Comparison of ENCODE assay signal across 8 cellular contexts in the genomic region with DNA sequence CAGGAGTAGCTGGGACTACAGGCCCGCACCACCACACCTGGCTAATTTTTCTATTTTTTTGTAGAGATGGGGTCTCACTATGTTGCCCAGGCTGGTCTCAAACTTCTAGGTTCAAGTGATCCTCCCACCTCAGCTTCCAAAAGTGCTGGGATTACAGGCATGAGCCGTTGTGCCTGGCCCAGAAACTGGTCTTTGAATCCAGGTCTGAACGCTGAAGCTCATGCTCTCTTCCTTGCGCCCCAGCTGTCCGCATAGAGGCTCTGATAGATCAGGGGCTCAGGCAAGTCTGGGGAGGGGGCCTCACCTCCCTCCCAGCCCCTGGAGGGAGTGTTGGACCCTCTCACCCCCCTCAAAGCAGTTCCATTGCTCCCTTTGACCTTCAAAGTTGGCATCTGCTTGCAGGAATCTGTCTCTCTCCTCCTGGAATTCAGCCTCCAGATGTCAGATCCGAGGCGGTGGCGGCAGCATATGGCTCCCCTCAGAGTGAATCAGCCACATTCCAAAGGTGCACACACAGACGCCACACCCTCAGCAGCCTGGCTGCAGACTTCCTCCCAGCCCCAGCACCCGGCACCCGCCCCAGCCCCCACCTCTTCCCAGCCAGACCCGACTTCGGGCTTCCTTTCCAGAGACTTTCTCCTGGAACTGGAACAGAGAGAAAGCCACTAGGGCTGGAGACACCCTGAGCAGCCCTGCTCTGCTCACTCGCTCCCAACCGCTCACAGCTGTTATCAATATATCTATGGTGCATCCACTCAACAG. TPM values are rescaled to one million over a fixed set of nuclear protein-coding genes. Genes with fewer than 3 reads are reported as not detected.
DNase-seq lines count a peak whose midpoint lies in the region; ATAC-seq, FAIRE-seq and TF ChIP-seq lines count a peak whose summit lies in the region.

No MANE protein-coding gene starts in this region.

- peak overlapping the region; percentile 99 for H3K27ac ChIP-seq in RWPE1
- peak overlapping the region in 2 of 4 donors; percentile 33 to 55 for H3K27ac ChIP-seq in pancreas
- peak overlapping the region in 4 of 8 donors; percentile 5 to 22 (median 18) for H3K27ac ChIP-seq in spleen

- no peaks in the 10 kb centered on the region for H3K27me3 ChIP-seq in pancreas
- peaks cover 0 to 3% (median 0%) of the 10 kb centered on the region in 7 donors for H3K27me3 ChIP-seq in spleen (replicated peaks in 1 of 7)

- TF ChIP-seq POLR2A in spleen (IDR thresholded peaks at IDR 0.05): no peak

- no peak for TF ChIP-seq CTCF in RWPE1 (conservative IDR thresholded peaks at IDR 0.05; ENCODE audit: low read depth)
- no peak for TF ChIP-seq CTCF in fibroblast of villous mesenchyme (IDR thresholded peaks at IDR 0.05; ENCODE audit: insufficient read depth, low read depth, low read length)
- no peak for TF ChIP-seq CTCF in pancreas (IDR thresholded peaks at IDR 0.05)
- no peak for TF ChIP-seq CTCF in spleen (IDR thresholded peaks at IDR 0.05 in 8 of 11, conservative IDR thresholded peaks at IDR 0.05 in 3 of 11)

- no peak for FAIRE-seq in pancreas (lab: Jason Lieb, UNC)

- no peaks in the 10 kb centered on the region for H3K36me3 ChIP-seq in pancreas
- peaks cover 0 to 8% (median 0%) of the 10 kb centered on the region in 6 donors for H3K36me3 ChIP-seq in spleen

- WGBS in pancreas, 2 donors: 57 to 58% methylated on average over 15 of the region's 15 CpGs
- 42 to 60% (median 49%) methylated on average over 14 to 15 of the region's 15 CpGs for WGBS in spleen, 5 donors

- peak overlapping the region; percentile 36 for H3K4me3 ChIP-seq in fibroblast of villous mesenchyme (ENCODE audit: low read depth, low read length)
- no peak overlapping the region for H3K4me3 ChIP-seq in pancreas
- no peak overlapping the region for H3K4me3 ChIP-seq in spleen

- peak; percentile 78 to 92 (median 86) for ATAC-seq in pancreas
- ATAC-seq in stimulated activated naive CD8-positive, alpha-beta T cell treated with anti-CD3 and anti-CD28 coated beads, Interleukin-15, Interleukin-2, amounts not matched to agents 100 U/mL and 50 U/mL, for 24 hours: no peak

- POLR2A ChIA-PET in RWPE1 (lab: Yijun Ruan, JAX; ENCODE audit: low non-redundant PET): interaction anchor here (1.1 kb wide), 1 partner anchor 94 kb away, joined by 3 read pairs; no protein-coding TSS in a partner anchor

- intact Hi-C loops in pancreas (cut with DNase I) (no loop called here), spleen (cut with DNase I; ENCODE audit: low total_unique reads) (no loop called here)

- CTCF ChIA-PET in RWPE1 (lab: Yijun Ruan, JAX): interaction anchor here (0.9 to 1.5 kb wide), 2 partner anchors 11 to 104 kb away, joined by 3 read pairs; no protein-coding TSS in a partner anchor

- H3K9me3 ChIP-seq in pancreas (no peaks in the 10 kb centered on the region), spleen (no peaks in the 10 kb centered on the region)

- H3K4me1 ChIP-seq in pancreas (no peaks in the 10 kb centered on the region), spleen (peaks cover 0 to 14% (median 6%) of the 10 kb centered on the region in 6 donors)

- peak; percentile 94 for DNase-seq in EH (ENCODE audit: low read depth)
- peak; percentile 96 for DNase-seq in RWPE1 (ENCODE audit: low spot score)
- peak; percentile 95 for DNase-seq in fibroblast of villous mesenchyme (ENCODE audit: low read depth)
- peak in 4 of 6 donors; percentile 33 to 57 (median 48) for DNase-seq in pancreas
- no peak for DNase-seq in NCI-H1048 (lab: John Stamatoyannopoulos, UW)
- no peak for DNase-seq in HUDEP-2 (lab: John Stamatoyannopoulos, UW; ENCODE audit: unreplicated experiment in 76 of 76)
- no peak for DNase-seq in stimulated activated naive CD8-positive, alpha-beta T cell treated with anti-CD3 and anti-CD28 coated beads, Interleukin-15, Interleukin-2, amounts not matched to agents 100 U/mL and 50 U/mL, for 24 hours
- no peak for DNase-seq in spleen

RNA-seq across cellular contexts. Expression of gene GLIS2, which starts 16.9 kb away (rescaled TPM):
- total RNA-seq in fibroblast of villous mesenchyme: 4.3 and 4.8 TPM in 2 replicates
- 10 to 100 TPM in 4 of 6 donors, 1 to 10 TPM in 2; 5.5 to 14.9 (median 10.9) TPM for total RNA-seq in pancreas
- polyA plus RNA-seq in pancreas: 10 to 100 TPM in 1 of 2 donors, 1 to 10 TPM in 1; 7.3 to 15.1 TPM
- 1 to 10 TPM; 1.8 to 8.4 (median 4.8) TPM for total RNA-seq in spleen
- polyA plus RNA-seq in spleen: 1 to 10 TPM in 2 of 3 donors, under 1 TPM in 1; 0.89 to 2.5 (median 2.0) TPM

RNA-seq across cellular contexts. Expression of gene TFAP4, which starts 26.1 kb away (rescaled TPM):
- total RNA-seq in fibroblast of villous mesenchyme: 4.7 and 7.7 TPM in 2 replicates
- 10 to 100 TPM in 4 of 6 donors, 1 to 10 TPM in 2; 8.6 to 17.9 (median 12.9) TPM for total RNA-seq in pancreas
- polyA plus RNA-seq in pancreas: 10 to 100 TPM in 1 of 2 donors, 1 to 10 TPM in 1; 6.1 to 10.7 TPM
- total RNA-seq in spleen: 10 to 100 TPM in 4 of 7 donors, 1 to 10 TPM in 3; 8.5 to 14.9 (median 11.0) TPM
- polyA plus RNA-seq in spleen: 10 to 100 TPM in 2 of 3 donors, 1 to 10 TPM in 1; 7.6 to 14.2 (median 11.5) TPM

RNA-seq across cellular contexts. Expression of gene PAM16, which starts 52.2 kb away (rescaled TPM):
- 19.9 and 23.5 TPM in 2 replicates for total RNA-seq in fibroblast of villous mesenchyme
- total RNA-seq in pancreas: 10 to 100 TPM; 12.2 to 29.6 (median 22.7) TPM
- 100 to 1,000 TPM in 1 of 2 donors, 10 to 100 TPM in 1; 69.6 to 106 TPM for polyA plus RNA-seq in pancreas
- total RNA-seq in spleen: 10 to 100 TPM; 26.7 to 45.9 (median 30.1) TPM
- 10 to 100 TPM; 65.5 to 88.8 (median 84.8) TPM for polyA plus RNA-seq in spleen

RNA-seq across cellular contexts. Expression of gene SRL, which starts 57.1 kb away (rescaled TPM):
- total RNA-seq in fibroblast of villous mesenchyme (under 0.01 and 0.43 TPM in 2 replicates), pancreas (under 1 TPM; 0.12 to 0.24 (median 0.19) TPM), spleen (1 to 10 TPM; 2.1 to 5.8 (median 3.8) TPM)
- polyA plus RNA-seq in pancreas (under 1 TPM; 0.40 to 0.42 TPM), spleen (1 to 10 TPM in 1 of 3 donors, under 1 TPM in 2; 0.57 to 1.8 (median 0.62) TPM)

Comparison
In these comparisons a context has a peak if more than half of its experiments do, and no peak if none do; other contexts are left out.
1. DNase-seq: peak in EH (single experiment), RWPE1 (single experiment), fibroblast of villous mesenchyme (single experiment) and pancreas (4 of 6); none in NCI-H1048 (single experiment), HUDEP-2 (0 of 76), stimulated activated naive CD8-positive, alpha-beta T cell treated with anti-CD3 and anti-CD28 coated beads, Interleukin-15, Interleukin-2, amounts not matched to agents 100 U/mL and 50 U/mL, for 24 hours (single experiment) and spleen (single experiment).